Comparison of ENCODE assay signal across 11 cellular contexts in the genomic region with DNA sequence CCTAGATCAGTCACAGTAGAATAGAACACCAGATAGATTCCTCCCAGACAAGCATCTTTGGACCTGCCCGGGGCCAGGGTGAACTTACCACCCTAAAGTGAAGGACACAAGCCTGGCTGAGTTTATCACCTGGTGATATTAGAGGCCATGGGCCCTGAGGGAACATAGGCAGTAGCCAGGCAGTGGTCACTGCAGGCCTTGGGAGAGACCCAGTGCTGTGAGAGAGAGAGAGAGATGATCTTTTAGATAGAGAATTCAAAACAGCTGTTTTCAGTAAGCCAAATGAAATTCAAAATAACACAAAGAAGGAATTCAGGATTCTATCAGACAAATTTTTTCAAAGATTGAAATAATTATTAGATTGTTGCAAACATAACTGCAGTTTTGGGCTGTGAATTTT.
"Had no signal": no experiment of that assay in that cellular context is flagged by ENCODE, and none has a peak within 500 bp of the region (broad histone marks: within the 10 kb centered on the region; RNA-seq: fewer than 3 reads in every experiment).

No MANE protein-coding gene starts in this region.

- H3K4me3 ChIP-seq: GM23248, GM23338, HAP-1 had no signal

- H3K4me1 ChIP-seq: HAP-1 had no signal

- H2AFZ ChIP-seq: GM23248 had no signal

- H3K36me3 ChIP-seq: HAP-1 had no signal

- ATAC-seq: GM23338, HCT116 had no signal

- H3K27ac ChIP-seq: GM23248 had no signal

- DNase-seq: GM23248, GOT3, H7, H9, HCEC 1CT, HFFc6 had no signal

- FAIRE-seq: H1, H54 had no signal

- H3K4me2 ChIP-seq: GM23338 had no signal

- H3K9ac ChIP-seq: GM23248 had no signal

- H3K9me3 ChIP-seq: HAP-1 had no signal
